In genomic region chr2:12804141-12804857, GRCh38 we compare ENCODE assay signal across 19 cellular contexts.
DNase-seq lines count a peak whose midpoint lies in the region; ATAC-seq, FAIRE-seq and TF ChIP-seq lines count a peak whose summit lies in the region.
"Had no signal": no experiment of that assay in that cellular context is flagged by ENCODE, and none has a peak within 500 bp of the region (broad histone marks: within the 10 kb centered on the region; RNA-seq: fewer than 3 reads in every experiment).

No MANE protein-coding gene starts in this region.

- DNase-seq in left ventricle myocardium superior: no peak
- DNase-seq in right atrium auricular region (ENCODE audit: low spot score): no peak
- peak; percentile 49 for DNase-seq in RPMI7951 (ENCODE audit: low read depth)
- DNase-seq in fibroblast of mammary gland (ENCODE audit: low read depth): no peak
- DNase-seq in HTR-8/SVneo (ENCODE audit: insufficient read length, low spot score): no peak
- no peak for DNase-seq in SHP77 (lab: John Stamatoyannopoulos, UW)
- no peak for DNase-seq in globus pallidus (ENCODE audit: low spot score)
- DNase-seq: 8988T; Calu3; CD4-positive, CD25-positive, alpha-beta regulatory T cell; KBM-7; NCI-H1048; NCI-H1694; NCI-H2107; NCI-H69; Right ventricle myocardium superior had no signal

- H3K4me3 ChIP-seq in right atrium auricular region: no peak overlapping the region
- H3K4me3 ChIP-seq in fibroblast of mammary gland (ENCODE audit: control insufficient read depth, low read depth, low read length): no peak overlapping the region

- TF ChIP-seq CTCF in right atrium auricular region (IDR thresholded peaks at IDR 0.05): peak in 1 of 2 donors; percentile 20
- peak; percentile 19 for TF ChIP-seq CTCF in fibroblast of mammary gland (conservative IDR thresholded peaks at IDR 0.05; ENCODE audit: control insufficient read depth, insufficient read depth, low read depth, low read length)

- no peaks in the 10 kb centered on the region for H3K27me3 ChIP-seq in right atrium auricular region

- FAIRE-seq in HTR-8/SVneo (lab: Jason Lieb, UNC): no peak
- FAIRE-seq: G401.6, H1 had no signal

- H3K27ac ChIP-seq in right atrium auricular region: no peak overlapping the region

- ATAC-seq in left ventricle myocardium superior (peak; percentile 6), GM21515 (IDR thresholded peaks at IDR 0.05; ENCODE audit: unreplicated experiment) (no peak)

- H3K36me3 ChIP-seq in right atrium auricular region: no peaks in the 10 kb centered on the region

- H3K9me3 ChIP-seq in right atrium auricular region: peaks cover 0 to 6% of the 10 kb centered on the region in 2 donors

- intact Hi-C loops in left ventricle myocardium superior (cut with micrococcal nuclease): loop anchor here (10.0 kb wide), 1 partner anchor 69 kb away; no protein-coding TSS in a partner anchor

- peaks cover 3 to 38% of the 10 kb centered on the region in 2 donors for H3K4me1 ChIP-seq in right atrium auricular region
